Comparison of ENCODE assay signal across 18 cellular contexts in the genomic region with DNA sequence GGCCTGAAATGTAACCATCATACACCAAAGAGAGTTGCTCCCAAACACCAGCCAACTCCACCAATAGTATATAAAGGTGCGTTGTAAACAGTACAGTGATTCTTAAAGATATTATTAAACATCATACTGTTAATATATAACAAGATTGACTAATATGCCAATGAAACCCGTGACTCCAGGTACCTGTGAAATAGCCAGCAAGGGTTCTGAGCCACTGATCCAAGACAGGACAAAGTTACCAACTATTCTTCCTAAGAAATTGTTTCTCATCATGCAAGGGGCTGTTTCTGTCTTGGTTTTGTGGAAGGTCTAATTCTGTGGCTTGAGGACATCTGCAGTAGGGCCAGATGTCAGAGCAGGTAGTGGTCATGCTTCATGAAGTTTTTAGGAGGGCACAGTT.
"Had no signal": no experiment of that assay in that cellular context is flagged by ENCODE, and none has a peak within 500 bp of the region (broad histone marks: within the 10 kb centered on the region; RNA-seq: fewer than 3 reads in every experiment).

No MANE protein-coding gene starts in this region.

- H3K36me3 ChIP-seq: upper lobe of left lung had no signal

- H3K36me3 Mint-ChIP-seq: activated naive CD4-positive, alpha-beta T cell treated with anti-CD3 and anti-CD28 coated beads, Interleukin-2, amount 50 U/mL, for 72 hours; stimulated activated memory B cell treated with anti-CD40 and anti-IgM and Interleukin-4, amounts not matched to agents 10 μg/mL and 1 μg/mL and 100 μg/mL, for 72 hours; WTC11 had no signal

- FAIRE-seq: islet of Langerhans, TTC549 had no signal

- H3K4me3 ChIP-seq: upper lobe of left lung had no signal

- H3K4me3 Mint-ChIP-seq: activated CD8-positive, alpha-beta T cell treated with anti-CD3 and anti-CD28 coated beads for 36 hours; stimulated activated memory B cell treated with anti-CD40 and anti-IgM and Interleukin-4, amounts not matched to agents 10 μg/mL and 1 μg/mL and 100 μg/mL, for 72 hours; WTC11 had no signal

- H3K9me3 Mint-ChIP-seq: activated CD8-positive, alpha-beta T cell treated with anti-CD3 and anti-CD28 coated beads for 36 hours; activated naive CD4-positive, alpha-beta T cell treated with anti-CD3 and anti-CD28 coated beads, Interleukin-2, amount 50 U/mL, for 72 hours; activated T-cell treated with anti-CD3 and anti-CD28 coated beads, Interleukin-2, amount 50 U/mL, for 4 hours; central memory CD8-positive, alpha-beta T cell; stimulated activated memory B cell treated with anti-CD40 and anti-IgM and Interleukin-4, amounts not matched to agents 10 μg/mL and 1 μg/mL and 100 μg/mL, for 72 hours; WTC11 had no signal

- DNase-seq: activated CD4-positive, alpha-beta T cell treated with anti-CD3 and anti-CD28 coated beads for 4 hours; activated CD8-positive, alpha-beta T cell treated with anti-CD3 and anti-CD28 coated beads for 36 hours; activated effector memory CD4-positive, alpha-beta T cell treated with anti-CD3 and anti-CD28 coated beads, Interleukin-2, amount 50 U/mL, for 16 hours; activated T-cell treated with anti-CD3 and anti-CD28 coated beads, Interleukin-2, amount 50 U/mL, for 4 hours; effector CD8-positive, alpha-beta T cell; foreskin melanocyte; nephron progenitor cell; occipital lobe; SK-N-SH; stimulated activated CD4-positive, alpha-beta T cell treated with anti-CD3 and anti-CD28 coated beads, Interleukin-2, amount 100 ng/mL, for 48 hours; upper lobe of left lung had no signal

- H3K27me3 ChIP-seq: upper lobe of left lung had no signal

- H3K27ac Mint-ChIP-seq: nephron progenitor cell, progenitor cell of endocrine pancreas, WTC11 had no signal

- H3K27ac ChIP-seq: upper lobe of left lung had no signal

- H3K4me2 ChIP-seq: SK-N-SH had no signal

- H3K27me3 Mint-ChIP-seq: activated CD8-positive, alpha-beta T cell treated with anti-CD3 and anti-CD28 coated beads for 36 hours; central memory CD8-positive, alpha-beta T cell; progenitor cell of endocrine pancreas; stimulated activated memory B cell treated with anti-CD40 and anti-IgM and Interleukin-4, amounts not matched to agents 10 μg/mL and 1 μg/mL and 100 μg/mL, for 72 hours had no signal

- H3K9me3 ChIP-seq: SK-N-SH, upper lobe of left lung had no signal

- H3K9ac ChIP-seq: SK-N-SH had no signal
